ENCODE assay signal across 3 cellular contexts in the genomic region with DNA sequence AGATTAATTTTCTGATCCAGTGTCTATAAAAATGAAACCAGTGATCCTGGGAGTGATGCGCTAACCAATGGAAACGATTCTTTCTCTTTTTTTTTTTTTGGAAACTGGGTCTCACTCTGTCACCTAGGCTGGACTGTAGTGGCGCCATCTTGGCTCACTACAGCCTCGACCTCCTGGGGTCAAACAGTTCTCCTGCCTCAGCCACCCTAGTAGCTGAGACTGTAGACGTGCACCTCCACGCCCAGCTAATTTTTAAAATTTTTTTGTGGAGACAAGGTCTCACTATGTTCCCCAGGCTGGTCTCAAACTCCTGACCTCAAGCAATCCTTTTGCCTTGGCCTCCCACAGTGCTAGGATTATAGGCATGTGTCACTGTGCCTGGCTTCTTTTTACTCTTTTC.
TF ChIP-seq lines count a peak whose summit lies in the region.

No MANE protein-coding gene starts in this region.

TF ChIP-seq in A549, 52 proteins besides CTCF, POLR2A, EP300 and RAD21:
- TF ChIP-seq, protein P1, sequence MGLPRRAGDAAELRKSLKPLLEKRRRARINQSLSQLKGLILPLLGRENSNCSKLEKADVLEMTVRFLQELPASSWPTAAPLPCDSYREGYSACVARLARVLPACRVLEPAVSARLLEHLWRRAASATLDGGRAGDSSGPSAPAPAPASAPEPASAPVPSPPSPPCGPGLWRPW (IDR thresholded peaks at IDR 0.05) = no peak
- no peak for TF ChIP-seq ZC3H11A (IDR thresholded peaks at IDR 0.05)
- TF ChIP-seq PHF8 (IDR thresholded peaks at IDR 0.05; ENCODE audit: borderline replicate concordance, low read depth) = no peak
- no peak for TF ChIP-seq JUN (IDR thresholded peaks at IDR 0.05)
- TF ChIP-seq MYC (IDR thresholded peaks at IDR 0.05; ENCODE audit: borderline replicate concordance, low read length) = no peak
- no peak for TF ChIP-seq HOXB13 (CRISPR knock-in tag; IDR thresholded peaks at IDR 0.05; ENCODE audit: low read depth)
- TF ChIP-seq TP53 (CRISPR knock-in tag; IDR thresholded peaks at IDR 0.05) = no peak
- no peak for TF ChIP-seq RARB (CRISPR knock-in tag; IDR thresholded peaks at IDR 0.05)
- TF ChIP-seq EHF (CRISPR knock-in tag; IDR thresholded peaks at IDR 0.05) = no peak
- TF ChIP-seq GATA3 (IDR thresholded peaks at IDR 0.05; ENCODE audit: borderline replicate concordance) = no peak
- no peak for TF ChIP-seq ESRRA (IDR thresholded peaks at IDR 0.05; ENCODE audit: borderline replicate concordance, low read length)
- TF ChIP-seq RCOR1 (IDR thresholded peaks at IDR 0.05; ENCODE audit: low read depth, low read length) = no peak

TF ChIP-seq in K562, 482 proteins besides CTCF, POLR2A, EP300 and RAD21 (continues in another document):
- TF ChIP-seq MTA2 (IDR thresholded peaks at IDR 0.05; ENCODE audit: low read depth) (no peak), LARP7 (IDR thresholded peaks at IDR 0.05) (no peak), CBX2 (IDR thresholded peaks at IDR 0.05; ENCODE audit: insufficient read depth, low read length, poor library complexity, severe bottlenecking) (no peak), ADNP (tag; IDR thresholded peaks at IDR 0.05) (no peak), NCOA1 (IDR thresholded peaks at IDR 0.05; ENCODE audit: low read depth) (no peak), MYBL2 (IDR thresholded peaks at IDR 0.05; ENCODE audit: low read depth) (no peak), MYBL2 (CRISPR knock-in tag; IDR thresholded peaks at IDR 0.05; ENCODE audit: borderline replicate concordance) (no peak), CHD2 (IDR thresholded peaks at IDR 0.05; ENCODE audit: low read depth, low read length) (no peak), DDX20 (tag; IDR thresholded peaks at IDR 0.05; ENCODE audit: low read depth) (peak; percentile 60; the same call in 1 of the 2 replicates), NFXL1 (CRISPR knock-in tag; IDR thresholded peaks at IDR 0.05) (no peak), NR2C2 (CRISPR knock-in tag; IDR thresholded peaks at IDR 0.05) (no peak), NR2C2 (tag; IDR thresholded peaks at IDR 0.05) (0 out of 2 replicates have a peak, but pooled peaks have one; percentile 17), ZEB2 (IDR thresholded peaks at IDR 0.05) (no peak), GTF2A2 (tag; IDR thresholded peaks at IDR 0.05) (peak; percentile 65; the same call in 1 of the 2 replicates), NCOA4 (IDR thresholded peaks at IDR 0.05; ENCODE audit: partially characterized antibody) (no peak)
- TF ChIP-seq, protein P2, sequence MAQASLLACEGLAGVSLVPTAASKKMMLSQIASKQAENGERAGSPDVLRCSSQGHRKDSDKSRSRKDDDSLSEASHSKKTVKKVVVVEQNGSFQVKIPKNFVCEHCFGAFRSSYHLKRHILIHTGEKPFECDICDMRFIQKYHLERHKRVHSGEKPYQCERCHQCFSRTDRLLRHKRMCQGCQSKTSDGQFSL (CRISPR knock-in tag; IDR thresholded peaks at IDR 0.05) = no peak
- TF ChIP-seq, protein P2 (tag; IDR thresholded peaks at IDR 0.05) = peak in 1 of 2 experiments; percentile 59; a peak in 1 of 4 replicates
- TF ChIP-seq, protein P3, sequence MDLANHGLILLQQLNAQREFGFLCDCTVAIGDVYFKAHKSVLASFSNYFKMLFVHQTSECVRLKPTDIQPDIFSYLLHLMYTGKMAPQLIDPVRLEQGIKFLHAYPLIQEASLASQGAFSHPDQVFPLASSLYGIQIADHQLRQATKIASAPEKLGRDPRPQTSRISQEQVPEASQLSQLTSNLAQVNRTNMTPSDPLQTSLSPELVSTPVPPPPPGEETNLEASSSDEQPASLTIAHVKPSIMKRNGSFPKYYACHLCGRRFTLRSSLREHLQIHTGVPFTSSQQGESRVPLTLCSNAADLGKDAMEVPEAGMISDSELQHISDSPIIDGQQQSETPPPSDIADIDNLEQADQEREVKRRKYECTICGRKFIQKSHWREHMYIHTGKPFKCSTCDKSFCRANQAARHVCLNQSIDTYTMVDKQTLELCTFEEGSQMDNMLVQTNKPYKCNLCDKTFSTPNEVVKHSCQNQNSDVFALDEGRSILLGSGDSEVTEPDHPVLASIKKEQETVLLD (IDR thresholded peaks at IDR 0.05) = no peak
- TF ChIP-seq, protein P4, sequence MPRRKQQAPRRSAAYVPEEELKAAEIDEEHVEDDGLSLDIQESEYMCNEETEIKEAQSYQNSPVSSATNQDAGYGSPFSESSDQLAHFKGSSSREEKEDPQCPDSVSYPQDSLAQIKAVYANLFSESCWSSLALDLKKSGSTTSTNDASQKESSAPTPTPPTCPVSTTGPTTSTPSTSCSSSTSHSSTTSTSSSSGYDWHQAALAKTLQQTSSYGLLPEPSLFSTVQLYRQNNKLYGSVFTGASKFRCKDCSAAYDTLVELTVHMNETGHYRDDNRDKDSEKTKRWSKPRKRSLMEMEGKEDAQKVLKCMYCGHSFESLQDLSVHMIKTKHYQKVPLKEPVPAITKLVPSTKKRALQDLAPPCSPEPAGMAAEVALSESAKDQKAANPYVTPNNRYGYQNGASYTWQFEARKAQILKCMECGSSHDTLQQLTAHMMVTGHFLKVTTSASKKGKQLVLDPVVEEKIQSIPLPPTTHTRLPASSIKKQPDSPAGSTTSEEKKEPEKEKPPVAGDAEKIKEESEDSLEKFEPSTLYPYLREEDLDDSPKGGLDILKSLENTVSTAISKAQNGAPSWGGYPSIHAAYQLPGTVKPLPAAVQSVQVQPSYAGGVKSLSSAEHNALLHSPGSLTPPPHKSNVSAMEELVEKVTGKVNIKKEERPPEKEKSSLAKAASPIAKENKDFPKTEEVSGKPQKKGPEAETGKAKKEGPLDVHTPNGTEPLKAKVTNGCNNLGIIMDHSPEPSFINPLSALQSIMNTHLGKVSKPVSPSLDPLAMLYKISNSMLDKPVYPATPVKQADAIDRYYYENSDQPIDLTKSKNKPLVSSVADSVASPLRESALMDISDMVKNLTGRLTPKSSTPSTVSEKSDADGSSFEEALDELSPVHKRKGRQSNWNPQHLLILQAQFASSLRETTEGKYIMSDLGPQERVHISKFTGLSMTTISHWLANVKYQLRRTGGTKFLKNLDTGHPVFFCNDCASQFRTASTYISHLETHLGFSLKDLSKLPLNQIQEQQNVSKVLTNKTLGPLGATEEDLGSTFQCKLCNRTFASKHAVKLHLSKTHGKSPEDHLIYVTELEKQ (CRISPR knock-in tag; IDR thresholded peaks at IDR 0.05) = peak; percentile 12; the same call in 1 of the 2 replicates
- TF ChIP-seq, protein P5, sequence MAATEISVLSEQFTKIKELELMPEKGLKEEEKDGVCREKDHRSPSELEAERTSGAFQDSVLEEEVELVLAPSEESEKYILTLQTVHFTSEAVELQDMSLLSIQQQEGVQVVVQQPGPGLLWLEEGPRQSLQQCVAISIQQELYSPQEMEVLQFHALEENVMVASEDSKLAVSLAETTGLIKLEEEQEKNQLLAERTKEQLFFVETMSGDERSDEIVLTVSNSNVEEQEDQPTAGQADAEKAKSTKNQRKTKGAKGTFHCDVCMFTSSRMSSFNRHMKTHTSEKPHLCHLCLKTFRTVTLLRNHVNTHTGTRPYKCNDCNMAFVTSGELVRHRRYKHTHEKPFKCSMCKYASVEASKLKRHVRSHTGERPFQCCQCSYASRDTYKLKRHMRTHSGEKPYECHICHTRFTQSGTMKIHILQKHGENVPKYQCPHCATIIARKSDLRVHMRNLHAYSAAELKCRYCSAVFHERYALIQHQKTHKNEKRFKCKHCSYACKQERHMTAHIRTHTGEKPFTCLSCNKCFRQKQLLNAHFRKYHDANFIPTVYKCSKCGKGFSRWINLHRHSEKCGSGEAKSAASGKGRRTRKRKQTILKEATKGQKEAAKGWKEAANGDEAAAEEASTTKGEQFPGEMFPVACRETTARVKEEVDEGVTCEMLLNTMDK (IDR thresholded peaks at IDR 0.05; ENCODE audit: borderline replicate concordance, insufficient read depth, low read depth, low read length, poor library complexity, severe bottlenecking) = no peak

TF ChIP-seq in GM12891, 5 proteins besides CTCF, POLR2A, EP300 and RAD21:
- no peak for TF ChIP-seq SPI1 (IDR thresholded peaks at IDR 0.05; ENCODE audit: low read depth, low read length)
- TF ChIP-seq TAF1 (IDR thresholded peaks at IDR 0.05; ENCODE audit: low read depth, low read length) = no peak
- TF ChIP-seq POU2F2 (IDR thresholded peaks at IDR 0.05; ENCODE audit: low read depth, low read length) = no peak
- no peak for TF ChIP-seq POLR2AphosphoS5 (IDR thresholded peaks at IDR 0.05; ENCODE audit: low read depth, low read length)
- no peak for TF ChIP-seq PAX5 (IDR thresholded peaks at IDR 0.05; ENCODE audit: insufficient read depth, low read length, severe bottlenecking)
TF ChIP-seq in GM12891: peak in this region for 0.
